ENCODE assay signal across 9 cellular contexts in the genomic region with DNA sequence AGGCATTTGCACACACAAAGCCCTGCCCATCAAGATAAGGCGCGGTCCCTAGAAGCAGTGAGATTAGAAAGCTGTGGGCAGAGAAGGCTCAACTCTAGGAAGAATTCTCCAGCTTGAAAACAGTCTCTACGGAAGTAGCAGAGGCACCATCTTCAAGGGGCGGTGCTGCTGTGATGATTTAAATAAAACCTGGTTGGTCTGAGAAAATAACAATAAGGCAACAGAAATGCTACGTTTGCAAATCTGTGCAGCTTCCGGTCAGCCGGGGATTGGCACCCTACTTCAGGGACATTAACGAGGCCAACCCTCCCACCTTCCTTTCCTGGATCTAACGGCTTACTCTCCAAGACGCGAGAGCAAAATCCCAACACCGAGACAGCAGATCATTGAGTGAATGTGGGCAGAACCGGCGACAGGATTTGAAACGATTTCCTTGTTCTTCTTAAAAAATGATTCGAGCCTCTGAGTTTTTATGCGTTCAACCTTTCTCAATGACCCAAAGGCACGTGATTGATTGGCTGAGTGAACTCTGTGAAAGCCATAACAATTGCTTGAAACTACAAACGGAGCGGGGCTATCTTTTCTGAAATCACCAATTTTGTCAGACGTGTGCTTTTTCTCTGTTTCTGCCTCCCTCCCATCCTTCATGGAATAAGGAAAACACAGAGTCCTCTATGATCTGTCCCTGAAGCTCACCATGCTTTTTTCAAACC.
DNase-seq lines count a peak whose midpoint lies in the region; ATAC-seq and TF ChIP-seq lines count a peak whose summit lies in the region.
"Had no signal": no experiment of that assay in that cellular context is flagged by ENCODE, and none has a peak within 500 bp of the region (broad histone marks: within the 10 kb centered on the region; RNA-seq: fewer than 3 reads in every experiment).

No MANE protein-coding gene starts in this region.

- 5% methylated on average over 21 of the region's 21 CpGs for WGBS in prostate gland

- H3K27ac ChIP-seq in WERI-Rb-1 (peak overlapping the region; percentile 46), left ventricle myocardium inferior (replicated peaks) (no peak overlapping the region), prostate gland (peak overlapping the region; percentile 7 to 17)

- H3K4me1 ChIP-seq in left ventricle myocardium inferior (peaks cover 4% of the 10 kb centered on the region), prostate gland (replicated peaks) (no peaks in the 10 kb centered on the region)

- no peaks in the 10 kb centered on the region for H3K27me3 ChIP-seq in WERI-Rb-1 (ENCODE audit: insufficient read depth, low read depth, severe bottlenecking)
- H3K27me3 ChIP-seq in left ventricle myocardium inferior (ENCODE audit: low read depth) = peaks cover 78% of the 10 kb centered on the region
- H3K27me3 ChIP-seq in prostate gland (replicated peaks; ENCODE audit: insufficient read depth) = no peaks in the 10 kb centered on the region

- TF ChIP-seq POLR2A in prostate gland (IDR thresholded peaks at IDR 0.05) = no peak

- peak; percentile 22 for DNase-seq in EH (ENCODE audit: low read depth)
- peak; percentile 69 for DNase-seq in WERI-Rb-1
- no peak for DNase-seq in left ventricle myocardium inferior
- no peak for DNase-seq in prostate gland (ENCODE audit: low spot score)
- no peak for DNase-seq in NCI-H1105 treated with DMSO at 0.1 percent for 48 hours (lab: John Stamatoyannopoulos, UW)
- no peak for DNase-seq in iPS-NIHi7 (ENCODE audit: extremely low spot score)
- DNase-seq: activated effector memory CD4-positive, alpha-beta T cell treated with anti-CD3 and anti-CD28 coated beads, Interleukin-2, amount 50 U/mL, for 16 hours had no signal

- TF ChIP-seq CTCF in WERI-Rb-1 (IDR thresholded peaks at IDR 0.05; ENCODE audit: low read depth, low read length) = no peak
- no peak for TF ChIP-seq CTCF in left ventricle myocardium inferior (IDR thresholded peaks at IDR 0.05; ENCODE audit: borderline replicate concordance)
- no peak for TF ChIP-seq CTCF in prostate gland (IDR thresholded peaks at IDR 0.05)

- no peaks in the 10 kb centered on the region for H3K36me3 ChIP-seq in WERI-Rb-1
- no peaks in the 10 kb centered on the region for H3K36me3 ChIP-seq in left ventricle myocardium inferior
- H3K36me3 ChIP-seq in prostate gland = no peaks in the 10 kb centered on the region

- peak overlapping the region; percentile 58 for H3K4me3 ChIP-seq in WERI-Rb-1 (ENCODE audit: low read depth, low read length)
- H3K4me3 ChIP-seq in left ventricle myocardium inferior = peak overlapping the region; percentile 43
- H3K4me3 ChIP-seq in prostate gland = peak overlapping the region; percentile 5 to 8

- H3K9me3 ChIP-seq in WERI-Rb-1 (ENCODE audit: severe bottlenecking) (no peaks in the 10 kb centered on the region), left ventricle myocardium inferior (replicated peaks) (no peaks in the 10 kb centered on the region), prostate gland (no peaks in the 10 kb centered on the region)

- intact Hi-C loops in left ventricle myocardium inferior (cut with micrococcal nuclease) = no loop called here
- intact Hi-C loops in prostate gland (cut with DNase I) = no loop called here

- ATAC-seq in GM18517 (IDR thresholded peaks at IDR 0.05; ENCODE audit: unreplicated experiment) (no peak), GM19023 (IDR thresholded peaks at IDR 0.05; ENCODE audit: unreplicated experiment) (no peak)

Comparison
In these comparisons a context has a peak if more than half of its experiments do, and no peak if none do; other contexts are left out.
1. DNase-seq: peak in EH (single experiment) and WERI-Rb-1 (single experiment); none in left ventricle myocardium inferior (single experiment), prostate gland (single experiment), NCI-H1105 treated with DMSO at 0.1 percent for 48 hours (single experiment) and iPS-NIHi7 (single experiment).
2. H3K4me3 ChIP-seq: peak in every context shown above with its lines; median percentile 58 in WERI-Rb-1; 43 in left ventricle myocardium inferior; 6 in prostate gland.